1 cellular context compared by ENCODE assay signal in genomic region chr20:32482251-32483220, GRCh38.
TF ChIP-seq lines count a peak whose summit lies in the region.

No MANE protein-coding gene starts in this region.

TF ChIP-seq in HepG2, 621 proteins besides CTCF, POLR2A, EP300 and RAD21 (continued from another document and continues in another):
- TF ChIP-seq, protein P1, sequence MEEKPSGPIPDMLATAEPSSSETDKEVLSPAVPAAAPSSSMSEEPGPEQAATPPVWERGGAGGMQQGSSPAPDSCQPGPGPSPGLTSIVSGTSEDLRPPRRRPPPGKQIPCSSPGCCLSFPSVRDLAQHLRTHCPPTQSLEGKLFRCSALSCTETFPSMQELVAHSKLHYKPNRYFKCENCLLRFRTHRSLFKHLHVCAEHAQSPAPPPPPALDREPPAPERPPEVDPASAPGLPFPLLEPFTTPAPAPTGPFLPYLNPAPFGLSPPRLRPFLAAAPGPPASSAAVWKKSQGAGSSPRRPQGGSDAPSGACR (CRISPR knock-in tag; IDR thresholded peaks at IDR 0.05), result peak; percentile 72; the same call in 1 of the 2 replicates
- TF ChIP-seq GABPA (IDR thresholded peaks at IDR 0.05; ENCODE audit: low read depth, low read length) (peak; percentile 63), GABPA (CRISPR knock-in tag; IDR thresholded peaks at IDR 0.05; ENCODE audit: low read depth) (peak; percentile 80), AKAP8 (CRISPR knock-in tag; IDR thresholded peaks at IDR 0.05) (peak; percentile 46; the same call in 1 of the 2 replicates), RAD51 (IDR thresholded peaks at IDR 0.05; ENCODE audit: borderline replicate concordance) (no peak), SNAPC5 (CRISPR knock-in tag; IDR thresholded peaks at IDR 0.05; ENCODE audit: borderline replicate concordance) (peak; percentile 35; the same call in 1 of the 2 replicates), THAP7 (CRISPR knock-in tag; IDR thresholded peaks at IDR 0.05) (no peak), NONO (IDR thresholded peaks at IDR 0.05) (no peak), NONO (CRISPR knock-in tag; conservative IDR thresholded peaks at IDR 0.05) (peak; percentile 57; the same call in 1 of the 2 replicates), ZNF382 (CRISPR knock-in tag; IDR thresholded peaks at IDR 0.05; ENCODE audit: borderline replicate concordance) (no peak), ZNF251 (CRISPR knock-in tag; IDR thresholded peaks at IDR 0.05) (no peak), ZSCAN9 (CRISPR knock-in tag; IDR thresholded peaks at IDR 0.05; ENCODE audit: borderline replicate concordance) (no peak; the same call in 1 of the 2 replicates), MXI1 (IDR thresholded peaks at IDR 0.05; ENCODE audit: borderline replicate concordance, low read depth, low read length) (0 out of 3 replicates have a peak, but pooled peaks have one; percentile 38), POGZ (CRISPR knock-in tag; IDR thresholded peaks at IDR 0.05) (0 out of 2 replicates have a peak, but pooled peaks have one; percentile 18), ZNF749 (CRISPR knock-in tag; IDR thresholded peaks at IDR 0.05; ENCODE audit: borderline replicate concordance) (no peak; the same call in 1 of the 2 replicates), TBX3 (IDR thresholded peaks at IDR 0.05; ENCODE audit: borderline replicate concordance) (no peak), LRRFIP1 (CRISPR knock-in tag; conservative IDR thresholded peaks at IDR 0.05) (0 out of 2 replicates have a peak, but pooled peaks have one; percentile 35), ESRRA (CRISPR knock-in tag; IDR thresholded peaks at IDR 0.05; ENCODE audit: low read depth) (peak; percentile 53; the same call in 1 of the 2 replicates), TFE3 (CRISPR knock-in tag; IDR thresholded peaks at IDR 0.05) (0 out of 2 replicates have a peak, but pooled peaks have one; percentile 26), REL (CRISPR knock-in tag; conservative IDR thresholded peaks at IDR 0.05) (0 out of 2 replicates have a peak, but pooled peaks have one; percentile 42), ZNF484 (CRISPR knock-in tag; IDR thresholded peaks at IDR 0.05; ENCODE audit: borderline replicate concordance, low read depth) (no peak), CAMTA2 (CRISPR knock-in tag; IDR thresholded peaks at IDR 0.05; ENCODE audit: borderline replicate concordance) (no peak), ZNF17 (CRISPR knock-in tag; IDR thresholded peaks at IDR 0.05) (no peak), IKZF4 (CRISPR knock-in tag; IDR thresholded peaks at IDR 0.05; ENCODE audit: borderline replicate concordance, low read depth, not compliant biosample characterization) (peak; percentile 40), NFKBIZ (CRISPR knock-in tag; IDR thresholded peaks at IDR 0.05) (0 out of 2 replicates have a peak, but pooled peaks have one; percentile 41), ZNF530 (CRISPR knock-in tag; IDR thresholded peaks at IDR 0.05; ENCODE audit: low read depth) (no peak), ZFP82 (CRISPR knock-in tag; IDR thresholded peaks at IDR 0.05; ENCODE audit: borderline replicate concordance) (no peak)
- TF ChIP-seq, protein P2, sequence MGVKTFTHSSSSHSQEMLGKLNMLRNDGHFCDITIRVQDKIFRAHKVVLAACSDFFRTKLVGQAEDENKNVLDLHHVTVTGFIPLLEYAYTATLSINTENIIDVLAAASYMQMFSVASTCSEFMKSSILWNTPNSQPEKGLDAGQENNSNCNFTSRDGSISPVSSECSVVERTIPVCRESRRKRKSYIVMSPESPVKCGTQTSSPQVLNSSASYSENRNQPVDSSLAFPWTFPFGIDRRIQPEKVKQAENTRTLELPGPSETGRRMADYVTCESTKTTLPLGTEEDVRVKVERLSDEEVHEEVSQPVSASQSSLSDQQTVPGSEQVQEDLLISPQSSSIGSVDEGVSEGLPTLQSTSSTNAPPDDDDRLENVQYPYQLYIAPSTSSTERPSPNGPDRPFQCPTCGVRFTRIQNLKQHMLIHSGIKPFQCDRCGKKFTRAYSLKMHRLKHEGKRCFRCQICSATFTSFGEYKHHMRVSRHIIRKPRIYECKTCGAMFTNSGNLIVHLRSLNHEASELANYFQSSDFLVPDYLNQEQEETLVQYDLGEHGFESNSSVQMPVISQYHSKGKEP (CRISPR knock-in tag; IDR thresholded peaks at IDR 0.05), result no peak; the same call in 1 of the 2 replicates
- TF ChIP-seq, protein P3, sequence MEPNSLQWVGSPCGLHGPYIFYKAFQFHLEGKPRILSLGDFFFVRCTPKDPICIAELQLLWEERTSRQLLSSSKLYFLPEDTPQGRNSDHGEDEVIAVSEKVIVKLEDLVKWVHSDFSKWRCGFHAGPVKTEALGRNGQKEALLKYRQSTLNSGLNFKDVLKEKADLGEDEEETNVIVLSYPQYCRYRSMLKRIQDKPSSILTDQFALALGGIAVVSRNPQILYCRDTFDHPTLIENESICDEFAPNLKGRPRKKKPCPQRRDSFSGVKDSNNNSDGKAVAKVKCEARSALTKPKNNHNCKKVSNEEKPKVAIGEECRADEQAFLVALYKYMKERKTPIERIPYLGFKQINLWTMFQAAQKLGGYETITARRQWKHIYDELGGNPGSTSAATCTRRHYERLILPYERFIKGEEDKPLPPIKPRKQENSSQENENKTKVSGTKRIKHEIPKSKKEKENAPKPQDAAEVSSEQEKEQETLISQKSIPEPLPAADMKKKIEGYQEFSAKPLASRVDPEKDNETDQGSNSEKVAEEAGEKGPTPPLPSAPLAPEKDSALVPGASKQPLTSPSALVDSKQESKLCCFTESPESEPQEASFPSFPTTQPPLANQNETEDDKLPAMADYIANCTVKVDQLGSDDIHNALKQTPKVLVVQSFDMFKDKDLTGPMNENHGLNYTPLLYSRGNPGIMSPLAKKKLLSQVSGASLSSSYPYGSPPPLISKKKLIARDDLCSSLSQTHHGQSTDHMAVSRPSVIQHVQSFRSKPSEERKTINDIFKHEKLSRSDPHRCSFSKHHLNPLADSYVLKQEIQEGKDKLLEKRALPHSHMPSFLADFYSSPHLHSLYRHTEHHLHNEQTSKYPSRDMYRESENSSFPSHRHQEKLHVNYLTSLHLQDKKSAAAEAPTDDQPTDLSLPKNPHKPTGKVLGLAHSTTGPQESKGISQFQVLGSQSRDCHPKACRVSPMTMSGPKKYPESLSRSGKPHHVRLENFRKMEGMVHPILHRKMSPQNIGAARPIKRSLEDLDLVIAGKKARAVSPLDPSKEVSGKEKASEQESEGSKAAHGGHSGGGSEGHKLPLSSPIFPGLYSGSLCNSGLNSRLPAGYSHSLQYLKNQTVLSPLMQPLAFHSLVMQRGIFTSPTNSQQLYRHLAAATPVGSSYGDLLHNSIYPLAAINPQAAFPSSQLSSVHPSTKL (CRISPR knock-in tag; IDR thresholded peaks at IDR 0.05), result peak; percentile 57; the same call in 1 of the 2 replicates
- TF ChIP-seq, protein P4, sequence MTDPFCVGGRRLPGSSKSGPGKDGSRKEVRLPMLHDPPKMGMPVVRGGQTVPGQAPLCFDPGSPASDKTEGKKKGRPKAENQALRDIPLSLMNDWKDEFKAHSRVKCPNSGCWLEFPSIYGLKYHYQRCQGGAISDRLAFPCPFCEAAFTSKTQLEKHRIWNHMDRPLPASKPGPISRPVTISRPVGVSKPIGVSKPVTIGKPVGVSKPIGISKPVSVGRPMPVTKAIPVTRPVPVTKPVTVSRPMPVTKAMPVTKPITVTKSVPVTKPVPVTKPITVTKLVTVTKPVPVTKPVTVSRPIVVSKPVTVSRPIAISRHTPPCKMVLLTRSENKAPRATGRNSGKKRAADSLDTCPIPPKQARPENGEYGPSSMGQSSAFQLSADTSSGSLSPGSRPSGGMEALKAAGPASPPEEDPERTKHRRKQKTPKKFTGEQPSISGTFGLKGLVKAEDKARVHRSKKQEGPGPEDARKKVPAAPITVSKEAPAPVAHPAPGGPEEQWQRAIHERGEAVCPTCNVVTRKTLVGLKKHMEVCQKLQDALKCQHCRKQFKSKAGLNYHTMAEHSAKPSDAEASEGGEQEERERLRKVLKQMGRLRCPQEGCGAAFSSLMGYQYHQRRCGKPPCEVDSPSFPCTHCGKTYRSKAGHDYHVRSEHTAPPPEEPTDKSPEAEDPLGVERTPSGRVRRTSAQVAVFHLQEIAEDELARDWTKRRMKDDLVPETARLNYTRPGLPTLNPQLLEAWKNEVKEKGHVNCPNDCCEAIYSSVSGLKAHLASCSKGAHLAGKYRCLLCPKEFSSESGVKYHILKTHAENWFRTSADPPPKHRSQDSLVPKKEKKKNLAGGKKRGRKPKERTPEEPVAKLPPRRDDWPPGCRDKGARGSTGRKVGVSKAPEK (CRISPR knock-in tag; IDR thresholded peaks at IDR 0.05; ENCODE audit: borderline replicate concordance), result no peak
- TF ChIP-seq, protein P5, sequence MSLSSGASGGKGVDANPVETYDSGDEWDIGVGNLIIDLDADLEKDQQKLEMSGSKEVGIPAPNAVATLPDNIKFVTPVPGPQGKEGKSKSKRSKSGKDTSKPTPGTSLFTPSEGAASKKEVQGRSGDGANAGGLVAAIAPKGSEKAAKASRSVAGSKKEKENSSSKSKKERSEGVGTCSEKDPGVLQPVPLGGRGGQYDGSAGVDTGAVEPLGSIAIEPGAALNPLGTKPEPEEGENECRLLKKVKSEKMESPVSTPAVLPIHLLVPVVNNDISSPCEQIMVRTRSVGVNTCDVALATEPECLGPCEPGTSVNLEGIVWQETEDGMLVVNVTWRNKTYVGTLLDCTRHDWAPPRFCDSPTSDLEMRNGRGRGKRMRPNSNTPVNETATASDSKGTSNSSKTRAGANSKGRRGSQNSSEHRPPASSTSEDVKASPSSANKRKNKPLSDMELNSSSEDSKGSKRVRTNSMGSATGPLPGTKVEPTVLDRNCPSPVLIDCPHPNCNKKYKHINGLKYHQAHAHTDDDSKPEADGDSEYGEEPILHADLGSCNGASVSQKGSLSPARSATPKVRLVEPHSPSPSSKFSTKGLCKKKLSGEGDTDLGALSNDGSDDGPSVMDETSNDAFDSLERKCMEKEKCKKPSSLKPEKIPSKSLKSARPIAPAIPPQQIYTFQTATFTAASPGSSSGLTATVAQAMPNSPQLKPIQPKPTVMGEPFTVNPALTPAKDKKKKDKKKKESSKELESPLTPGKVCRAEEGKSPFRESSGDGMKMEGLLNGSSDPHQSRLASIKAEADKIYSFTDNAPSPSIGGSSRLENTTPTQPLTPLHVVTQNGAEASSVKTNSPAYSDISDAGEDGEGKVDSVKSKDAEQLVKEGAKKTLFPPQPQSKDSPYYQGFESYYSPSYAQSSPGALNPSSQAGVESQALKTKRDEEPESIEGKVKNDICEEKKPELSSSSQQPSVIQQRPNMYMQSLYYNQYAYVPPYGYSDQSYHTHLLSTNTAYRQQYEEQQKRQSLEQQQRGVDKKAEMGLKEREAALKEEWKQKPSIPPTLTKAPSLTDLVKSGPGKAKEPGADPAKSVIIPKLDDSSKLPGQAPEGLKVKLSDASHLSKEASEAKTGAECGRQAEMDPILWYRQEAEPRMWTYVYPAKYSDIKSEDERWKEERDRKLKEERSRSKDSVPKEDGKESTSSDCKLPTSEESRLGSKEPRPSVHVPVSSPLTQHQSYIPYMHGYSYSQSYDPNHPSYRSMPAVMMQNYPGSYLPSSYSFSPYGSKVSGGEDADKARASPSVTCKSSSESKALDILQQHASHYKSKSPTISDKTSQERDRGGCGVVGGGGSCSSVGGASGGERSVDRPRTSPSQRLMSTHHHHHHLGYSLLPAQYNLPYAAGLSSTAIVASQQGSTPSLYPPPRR (CRISPR knock-in tag; IDR thresholded peaks at IDR 0.05; ENCODE audit: borderline replicate concordance), result no peak
- TF ChIP-seq, protein P6, sequence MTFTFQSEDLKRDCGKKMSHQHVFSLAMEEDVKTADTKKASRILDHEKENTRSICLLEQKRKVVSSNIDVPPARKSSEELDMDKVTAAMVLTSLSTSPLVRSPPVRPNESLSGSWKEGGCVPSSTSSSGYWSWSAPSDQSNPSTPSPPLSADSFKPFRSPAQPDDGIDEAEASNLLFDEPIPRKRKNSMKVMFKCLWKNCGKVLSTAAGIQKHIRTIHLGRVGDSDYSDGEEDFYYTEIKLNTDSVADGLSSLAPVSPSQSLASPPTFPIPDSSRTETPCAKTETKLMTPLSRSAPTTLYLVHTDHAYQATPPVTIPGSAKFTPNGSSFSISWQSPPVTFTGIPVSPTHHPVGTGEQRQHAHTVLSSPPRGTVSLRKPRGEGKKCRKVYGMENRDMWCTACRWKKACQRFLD (CRISPR knock-in tag; IDR thresholded peaks at IDR 0.05; ENCODE audit: borderline replicate concordance), result peak; percentile 67; the same call in 1 of the 2 replicates
- TF ChIP-seq, protein P7, sequence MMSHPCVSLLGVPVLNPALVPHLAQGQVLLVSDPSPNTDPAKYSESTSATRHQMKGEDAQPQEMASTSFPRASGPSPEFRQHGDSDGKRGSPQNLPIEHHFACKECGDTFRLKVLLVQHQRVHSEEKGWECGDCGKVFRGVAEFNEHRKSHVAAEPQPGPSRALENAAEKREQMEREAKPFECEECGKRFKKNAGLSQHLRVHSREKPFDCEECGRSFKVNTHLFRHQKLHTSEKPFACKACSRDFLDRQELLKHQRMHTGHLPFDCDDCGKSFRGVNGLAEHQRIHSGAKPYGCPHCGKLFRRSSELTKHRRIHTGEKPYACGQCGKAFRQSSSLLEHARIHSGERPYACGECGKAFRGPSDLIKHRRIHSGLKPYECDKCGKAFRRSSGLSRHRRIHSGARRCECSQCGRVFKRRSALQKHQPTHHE (CRISPR knock-in tag; IDR thresholded peaks at IDR 0.05; ENCODE audit: borderline replicate concordance), result 0 out of 2 replicates have a peak, but pooled peaks have one; percentile 14
